ENCODE assay signal across 1 cellular context in the genomic region with DNA sequence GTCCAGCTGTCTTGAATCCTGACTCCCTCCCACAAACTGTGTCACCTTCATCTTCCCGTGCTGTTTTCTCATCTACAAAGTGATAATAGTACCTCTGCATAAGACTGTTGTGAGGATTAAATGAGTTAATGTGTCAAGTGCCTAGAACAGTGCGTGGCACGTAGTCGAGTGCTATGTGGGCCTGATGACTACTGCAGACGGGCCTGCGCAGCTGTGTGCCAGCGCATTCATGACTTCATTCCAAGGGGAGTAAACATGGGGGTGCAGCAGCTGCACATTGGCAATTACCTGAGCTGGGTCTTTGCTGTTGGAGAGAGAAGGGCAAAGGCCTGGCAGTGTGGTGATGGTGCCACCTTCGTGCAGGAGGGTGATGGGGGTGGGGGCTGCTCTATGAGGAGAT.
TF ChIP-seq lines count a peak whose summit lies in the region.

No MANE protein-coding gene starts in this region.

TF ChIP-seq in GM23338, 12 proteins besides CTCF, POLR2A, EP300 and RAD21 (continued from another document):
- TF ChIP-seq, protein P1, sequence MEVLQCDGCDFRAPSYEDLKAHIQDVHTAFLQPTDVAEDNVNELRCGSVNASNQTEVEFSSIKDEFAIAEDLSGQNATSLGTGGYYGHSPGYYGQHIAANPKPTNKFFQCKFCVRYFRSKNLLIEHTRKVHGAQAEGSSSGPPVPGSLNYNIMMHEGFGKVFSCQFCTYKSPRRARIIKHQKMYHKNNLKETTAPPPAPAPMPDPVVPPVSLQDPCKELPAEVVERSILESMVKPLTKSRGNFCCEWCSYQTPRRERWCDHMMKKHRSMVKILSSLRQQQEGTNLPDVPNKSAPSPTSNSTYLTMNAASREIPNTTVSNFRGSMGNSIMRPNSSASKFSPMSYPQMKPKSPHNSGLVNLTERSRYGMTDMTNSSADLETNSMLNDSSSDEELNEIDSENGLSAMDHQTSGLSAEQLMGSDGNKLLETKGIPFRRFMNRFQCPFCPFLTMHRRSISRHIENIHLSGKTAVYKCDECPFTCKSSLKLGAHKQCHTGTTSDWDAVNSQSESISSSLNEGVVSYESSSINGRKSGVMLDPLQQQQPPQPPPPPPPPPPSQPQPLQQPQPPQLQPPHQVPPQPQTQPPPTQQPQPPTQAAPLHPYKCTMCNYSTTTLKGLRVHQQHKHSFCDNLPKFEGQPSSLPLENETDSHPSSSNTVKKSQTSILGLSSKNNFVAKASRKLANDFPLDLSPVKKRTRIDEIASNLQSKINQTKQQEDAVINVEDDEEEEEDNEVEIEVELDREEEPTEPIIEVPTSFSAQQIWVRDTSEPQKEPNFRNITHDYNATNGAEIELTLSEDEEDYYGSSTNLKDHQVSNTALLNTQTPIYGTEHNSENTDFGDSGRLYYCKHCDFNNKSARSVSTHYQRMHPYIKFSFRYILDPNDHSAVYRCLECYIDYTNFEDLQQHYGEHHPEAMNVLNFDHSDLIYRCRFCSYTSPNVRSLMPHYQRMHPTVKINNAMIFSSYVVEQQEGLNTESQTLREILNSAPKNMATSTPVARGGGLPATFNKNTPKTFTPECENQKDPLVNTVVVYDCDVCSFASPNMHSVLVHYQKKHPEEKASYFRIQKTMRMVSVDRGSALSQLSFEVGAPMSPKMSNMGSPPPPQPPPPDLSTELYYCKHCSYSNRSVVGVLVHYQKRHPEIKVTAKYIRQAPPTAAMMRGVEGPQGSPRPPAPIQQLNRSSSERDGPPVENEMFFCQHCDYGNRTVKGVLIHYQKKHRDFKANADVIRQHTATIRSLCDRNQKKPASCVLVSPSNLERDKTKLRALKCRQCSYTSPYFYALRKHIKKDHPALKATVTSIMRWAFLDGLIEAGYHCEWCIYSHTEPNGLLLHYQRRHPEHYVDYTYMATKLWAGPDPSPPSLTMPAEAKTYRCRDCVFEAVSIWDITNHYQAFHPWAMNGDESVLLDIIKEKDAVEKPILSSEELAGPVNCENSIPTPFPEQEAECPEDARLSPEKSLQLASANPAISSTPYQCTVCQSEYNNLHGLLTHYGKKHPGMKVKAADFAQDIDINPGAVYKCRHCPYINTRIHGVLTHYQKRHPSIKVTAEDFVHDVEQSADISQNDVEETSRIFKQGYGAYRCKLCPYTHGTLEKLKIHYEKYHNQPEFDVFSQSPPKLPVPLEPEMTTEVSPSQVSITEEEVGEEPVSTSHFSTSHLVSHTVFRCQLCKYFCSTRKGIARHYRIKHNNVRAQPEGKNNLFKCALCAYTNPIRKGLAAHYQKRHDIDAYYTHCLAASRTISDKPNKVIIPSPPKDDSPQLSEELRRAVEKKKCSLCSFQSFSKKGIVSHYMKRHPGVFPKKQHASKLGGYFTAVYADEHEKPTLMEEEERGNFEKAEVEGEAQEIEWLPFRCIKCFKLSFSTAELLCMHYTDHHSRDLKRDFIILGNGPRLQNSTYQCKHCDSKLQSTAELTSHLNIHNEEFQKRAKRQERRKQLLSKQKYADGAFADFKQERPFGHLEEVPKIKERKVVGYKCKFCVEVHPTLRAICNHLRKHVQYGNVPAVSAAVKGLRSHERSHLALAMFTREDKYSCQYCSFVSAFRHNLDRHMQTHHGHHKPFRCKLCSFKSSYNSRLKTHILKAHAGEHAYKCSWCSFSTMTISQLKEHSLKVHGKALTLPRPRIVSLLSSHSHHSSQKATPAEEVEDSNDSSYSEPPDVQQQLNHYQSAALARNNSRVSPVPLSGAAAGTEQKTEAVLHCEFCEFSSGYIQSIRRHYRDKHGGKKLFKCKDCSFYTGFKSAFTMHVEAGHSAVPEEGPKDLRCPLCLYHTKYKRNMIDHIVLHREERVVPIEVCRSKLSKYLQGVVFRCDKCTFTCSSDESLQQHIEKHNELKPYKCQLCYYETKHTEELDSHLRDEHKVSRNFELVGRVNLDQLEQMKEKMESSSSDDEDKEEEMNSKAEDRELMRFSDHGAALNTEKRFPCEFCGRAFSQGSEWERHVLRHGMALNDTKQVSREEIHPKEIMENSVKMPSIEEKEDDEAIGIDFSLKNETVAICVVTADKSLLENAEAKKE (CRISPR knock-in tag; IDR thresholded peaks at IDR 0.05), result no peak
- TF ChIP-seq, protein P2, sequence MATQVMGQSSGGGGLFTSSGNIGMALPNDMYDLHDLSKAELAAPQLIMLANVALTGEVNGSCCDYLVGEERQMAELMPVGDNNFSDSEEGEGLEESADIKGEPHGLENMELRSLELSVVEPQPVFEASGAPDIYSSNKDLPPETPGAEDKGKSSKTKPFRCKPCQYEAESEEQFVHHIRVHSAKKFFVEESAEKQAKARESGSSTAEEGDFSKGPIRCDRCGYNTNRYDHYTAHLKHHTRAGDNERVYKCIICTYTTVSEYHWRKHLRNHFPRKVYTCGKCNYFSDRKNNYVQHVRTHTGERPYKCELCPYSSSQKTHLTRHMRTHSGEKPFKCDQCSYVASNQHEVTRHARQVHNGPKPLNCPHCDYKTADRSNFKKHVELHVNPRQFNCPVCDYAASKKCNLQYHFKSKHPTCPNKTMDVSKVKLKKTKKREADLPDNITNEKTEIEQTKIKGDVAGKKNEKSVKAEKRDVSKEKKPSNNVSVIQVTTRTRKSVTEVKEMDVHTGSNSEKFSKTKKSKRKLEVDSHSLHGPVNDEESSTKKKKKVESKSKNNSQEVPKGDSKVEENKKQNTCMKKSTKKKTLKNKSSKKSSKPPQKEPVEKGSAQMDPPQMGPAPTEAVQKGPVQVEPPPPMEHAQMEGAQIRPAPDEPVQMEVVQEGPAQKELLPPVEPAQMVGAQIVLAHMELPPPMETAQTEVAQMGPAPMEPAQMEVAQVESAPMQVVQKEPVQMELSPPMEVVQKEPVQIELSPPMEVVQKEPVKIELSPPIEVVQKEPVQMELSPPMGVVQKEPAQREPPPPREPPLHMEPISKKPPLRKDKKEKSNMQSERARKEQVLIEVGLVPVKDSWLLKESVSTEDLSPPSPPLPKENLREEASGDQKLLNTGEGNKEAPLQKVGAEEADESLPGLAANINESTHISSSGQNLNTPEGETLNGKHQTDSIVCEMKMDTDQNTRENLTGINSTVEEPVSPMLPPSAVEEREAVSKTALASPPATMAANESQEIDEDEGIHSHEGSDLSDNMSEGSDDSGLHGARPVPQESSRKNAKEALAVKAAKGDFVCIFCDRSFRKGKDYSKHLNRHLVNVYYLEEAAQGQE (IDR thresholded peaks at IDR 0.05; ENCODE audit: unreplicated experiment), result no peak
- TF ChIP-seq, protein P3, sequence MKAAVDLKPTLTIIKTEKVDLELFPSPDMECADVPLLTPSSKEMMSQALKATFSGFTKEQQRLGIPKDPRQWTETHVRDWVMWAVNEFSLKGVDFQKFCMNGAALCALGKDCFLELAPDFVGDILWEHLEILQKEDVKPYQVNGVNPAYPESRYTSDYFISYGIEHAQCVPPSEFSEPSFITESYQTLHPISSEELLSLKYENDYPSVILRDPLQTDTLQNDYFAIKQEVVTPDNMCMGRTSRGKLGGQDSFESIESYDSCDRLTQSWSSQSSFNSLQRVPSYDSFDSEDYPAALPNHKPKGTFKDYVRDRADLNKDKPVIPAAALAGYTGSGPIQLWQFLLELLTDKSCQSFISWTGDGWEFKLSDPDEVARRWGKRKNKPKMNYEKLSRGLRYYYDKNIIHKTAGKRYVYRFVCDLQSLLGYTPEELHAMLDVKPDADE (IDR thresholded peaks at IDR 0.05), result no peak
- TF ChIP-seq ZNF331 (CRISPR knock-in tag; IDR thresholded peaks at IDR 0.05; ENCODE audit: low read depth) (no peak), ZNF114 (CRISPR knock-in tag; IDR thresholded peaks at IDR 0.05) (no peak), EZH2 (IDR thresholded peaks at IDR 0.05; ENCODE audit: low read depth, unreplicated experiment) (no peak)
